ENCODE assay signal across 9 cellular contexts in genomic region chr9:34991833-34992375, GRCh38. TPM values are rescaled to one million over a fixed set of nuclear protein-coding genes. Genes with fewer than 3 reads are reported as not detected.
A peak's percentile ranks its signal among the peaks of the same experiment; 100 is the strongest.
DNase-seq lines count a peak whose midpoint lies in the region; ATAC-seq and TF ChIP-seq lines count a peak whose summit lies in the region.
"Had no signal": no experiment of that assay in that cellular context is flagged by ENCODE, and none has a peak within 500 bp of the region (broad histone marks: within the 10 kb centered on the region; RNA-seq: fewer than 3 reads in every experiment).

No MANE protein-coding gene starts in this region.

- CTCF ChIA-PET in CD4-positive, alpha-beta memory T cell (lab: Charles Lee; ENCODE audit: partially characterized antibody): interaction anchor here (1.5 kb wide), 1 partner anchor 93 kb away, joined by 4 read pairs; no protein-coding TSS in a partner anchor

- peaks cover 22% of the 10 kb centered on the region for H3K4me1 ChIP-seq in CD4-positive, alpha-beta memory T cell (ENCODE audit: insufficient read depth, low read length)

- no peaks in the 10 kb centered on the region for H3K27me3 Mint-ChIP-seq in CD4-positive, alpha-beta memory T cell

- no peaks in the 10 kb centered on the region for H3K9me3 ChIP-seq in CD4-positive, alpha-beta memory T cell (ENCODE audit: control insufficient read depth in 1 of 2, low read length in 2 of 2)
- no peaks in the 10 kb centered on the region for H3K9me3 ChIP-seq in MG63

- H3K36me3 Mint-ChIP-seq in CD4-positive, alpha-beta memory T cell: peaks cover 1% of the 10 kb centered on the region in 2 donors

- H3K27ac Mint-ChIP-seq in CD4-positive, alpha-beta memory T cell: peak overlapping the region in 4 of 7 donors; percentile 17 to 66 (median 42)

- ATAC-seq in HG03108 (IDR thresholded peaks at IDR 0.05; ENCODE audit: unreplicated experiment) (no peak), GM19328 (IDR thresholded peaks at IDR 0.05; ENCODE audit: unreplicated experiment) (no peak)

- DNase-seq in CD4-positive, alpha-beta memory T cell: peak in 1 of 5 donors; percentile 41
- peak; percentile 15 for DNase-seq in MG63
- DNase-seq in coronary artery (ENCODE audit: low spot score): no peak
- DNase-seq in myocyte (ENCODE audit: low read depth): peak; percentile 78
- DNase-seq in NCI-H1105 treated with DMSO at 0.1 percent for 48 hours (lab: John Stamatoyannopoulos, UW): no peak
- DNase-seq in effector CD8-positive, alpha-beta T cell (lab: John Stamatoyannopoulos, UW): no peak
- DNase-seq: cortex of kidney had no signal

- POLR2A ChIA-PET in CD4-positive, alpha-beta memory T cell (lab: Charles Lee; ENCODE audit: partially characterized antibody): interaction anchor here (4.0 kb wide), 1 partner anchor 81 kb away, joined by 19 read pairs; the partner anchor contains the start of gene VCP

- H3K4me1 Mint-ChIP-seq in CD4-positive, alpha-beta memory T cell: peaks cover 12 to 39% (median 27%) of the 10 kb centered on the region in 4 donors

- no peaks in the 10 kb centered on the region for H3K36me3 ChIP-seq in CD4-positive, alpha-beta memory T cell (ENCODE audit: insufficient read depth, low read length)
- H3K36me3 ChIP-seq in MG63: no peaks in the 10 kb centered on the region

- no peaks in the 10 kb centered on the region for H3K9me3 Mint-ChIP-seq in CD4-positive, alpha-beta memory T cell

- peak overlapping the region in 3 of 8 donors; percentile 16 to 53 (median 36) for H3K4me3 Mint-ChIP-seq in CD4-positive, alpha-beta memory T cell

- no peak overlapping the region for H3K4me3 ChIP-seq in CD4-positive, alpha-beta memory T cell (ENCODE audit: low read length in 2 of 2)
- no peak overlapping the region for H3K4me3 ChIP-seq in MG63
- H3K4me3 ChIP-seq in coronary artery: peak overlapping the region; percentile 97

- TF ChIP-seq CTCF in coronary artery (IDR thresholded peaks at IDR 0.05): no peak

- no peak overlapping the region for H3K27ac ChIP-seq in CD4-positive, alpha-beta memory T cell (ENCODE audit: low read depth, low read length)
- peak overlapping the region; percentile 97 to 99 for H3K27ac ChIP-seq in coronary artery

- no peaks in the 10 kb centered on the region for H3K27me3 ChIP-seq in CD4-positive, alpha-beta memory T cell (ENCODE audit: insufficient read depth, low read length)
- H3K27me3 ChIP-seq in MG63: no peaks in the 10 kb centered on the region

- intact Hi-C loops in CD4-positive, alpha-beta memory T cell (cut with micrococcal nuclease): no loop called here

RNA-seq across cellular contexts. Expression of gene DNAJB5, which starts 2.4 kb away (rescaled TPM):
- under 1 TPM; 0.73 to 0.97 TPM for total RNA-seq in CD4-positive, alpha-beta memory T cell
- 1 to 10 TPM in 1 of 2 donors, under 1 TPM in 1; 0.91 to 2.2 TPM for polyA plus RNA-seq in CD4-positive, alpha-beta memory T cell
- 3.7 and 4.1 TPM in 2 replicates for total RNA-seq in MG63 (2014; rRNA removed; shearing (Covaris generic); ENCODE audit: low replicate concordance)
- total RNA-seq in myocyte: 71.7 and 74.5 TPM in 2 replicates
- 57.0 TPM for polyA plus RNA-seq in myocyte (2012)

RNA-seq across cellular contexts. Expression of gene PHF24, which starts 33.8 kb away (rescaled TPM):
- not detected for total RNA-seq in CD4-positive, alpha-beta memory T cell
- polyA plus RNA-seq in CD4-positive, alpha-beta memory T cell: not detected
- total RNA-seq in MG63 (2014; rRNA removed; shearing (Covaris generic); ENCODE audit: low replicate concordance): not detected in 2 replicates
- not detected in 2 replicates for total RNA-seq in myocyte
- 0.01 TPM for polyA plus RNA-seq in myocyte (2012)

Comparison
In these comparisons a context has a peak if more than half of its experiments do, and no peak if none do; other contexts are left out.
1. DNase-seq: peak in MG63 (single experiment) and myocyte (single experiment); none in coronary artery (single experiment), NCI-H1105 treated with DMSO at 0.1 percent for 48 hours (single experiment) and effector CD8-positive, alpha-beta T cell (single experiment).
2. RNA of gene DNAJB5, which starts 2.4 kb away (total RNA-seq): 71.7 to 74.5 TPM in myocyte; 3.7 to 4.1 TPM in MG63 and 0.73 to 0.97 TPM in CD4-positive, alpha-beta memory T cell; every median in the first group is over 10 times any median in the second.